ENCODE assay signal across 16 cellular contexts in the genomic region with DNA sequence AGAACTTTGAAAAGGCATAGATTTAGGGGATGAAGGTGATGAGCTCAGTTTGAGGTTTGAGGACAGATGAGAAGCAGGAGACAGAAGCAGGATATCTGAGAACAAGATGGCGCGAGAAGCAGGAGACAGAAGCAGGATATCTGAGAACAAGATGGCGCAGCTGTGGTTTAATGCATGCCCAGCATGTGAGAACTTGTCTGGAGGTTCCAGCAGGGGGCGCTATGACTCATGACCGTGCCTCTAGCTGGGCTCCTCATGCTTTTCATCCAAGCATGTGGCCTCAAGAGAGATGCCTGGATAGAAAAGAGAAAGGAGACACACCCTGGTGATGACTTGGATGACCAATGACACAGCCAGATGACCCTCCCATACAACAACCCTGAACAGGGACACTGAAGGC. TPM values are rescaled to one million over a fixed set of nuclear protein-coding genes. Genes with fewer than 3 reads are reported as not detected.
"Had no signal": no experiment of that assay in that cellular context is flagged by ENCODE, and none has a peak within 500 bp of the region (broad histone marks: within the 10 kb centered on the region; RNA-seq: fewer than 3 reads in every experiment).

No MANE protein-coding gene starts in this region.

RNA-seq across cellular contexts. Expression of a gene that starts 10.9 kb away (rescaled TPM):
- total RNA-seq: cardiac septum, glomerular endothelial cell, osteocyte had no signal

RNA-seq across cellular contexts. Expression of a gene that starts 15.4 kb away (rescaled TPM):
- total RNA-seq: cardiac septum had no signal

RNA-seq across cellular contexts. Expression of a gene that starts 32.2 kb away (rescaled TPM):
- total RNA-seq: activated CD4-positive, alpha-beta T cell treated with anti-CD3 and anti-CD28 coated beads, Interleukin-2, amount 10 ng/mL, durations not matched to agents 24 days and 14 days; activated T-helper 1 cell treated with anti-CD3 and anti-CD28 coated beads, Interleukin-12 subunit alpha, Interleukin-12 subunit beta, Interleukin-2, Interleukin-4 antibody, amounts not matched to agents 30 ng/mL and 10 ng/mL and 1 ng/mL, durations not matched to agents 14 hours and 24 hours and 36 hours; body of pancreas; chondrocyte; glomerular endothelial cell; kidney; left ventricle myocardium inferior; natural killer cell; osteocyte had no signal
- polyA plus RNA-seq: mammary epithelial cell had no signal

RNA-seq across cellular contexts. Expression of a gene that starts 40.6 kb away (rescaled TPM):
- total RNA-seq: activated CD4-positive, alpha-beta memory T cell treated with anti-CD3 and anti-CD28 coated beads, Interleukin-2, amount 10 ng/mL, durations not matched to agents 7 days and 5 days; activated CD4-positive, alpha-beta T cell treated with anti-CD3 and anti-CD28 coated beads, Interleukin-2, amount 10 ng/mL, durations not matched to agents 24 days and 14 days; activated T-helper 1 cell treated with anti-CD3 and anti-CD28 coated beads, Interleukin-12 subunit alpha, Interleukin-12 subunit beta, Interleukin-2, Interleukin-4 antibody, amounts not matched to agents 30 ng/mL and 10 ng/mL and 1 ng/mL, durations not matched to agents 14 hours and 24 hours and 36 hours; body of pancreas; cardiac septum; epithelial cell of proximal tubule; glomerular endothelial cell; left ventricle myocardium inferior; mammary epithelial cell; natural killer cell; progenitor cell of endocrine pancreas; temporal lobe; vagina had no signal
- polyA plus RNA-seq: mammary epithelial cell had no signal
